In genomic region chr14:69612759-69613145, GRCh38 we compare ENCODE assay signal across 8 cellular contexts. TPM values are rescaled to one million over a fixed set of nuclear protein-coding genes. Genes with fewer than 3 reads are reported as not detected.
DNase-seq lines count a peak whose midpoint lies in the region; ATAC-seq and TF ChIP-seq lines count a peak whose summit lies in the region.

No MANE protein-coding gene starts in this region.

- H3K27ac ChIP-seq in DOHH2 (ENCODE audit: low read depth, low read length) = peak overlapping the region; percentile 92

- DNase-seq in choroid plexus epithelial cell (ENCODE audit: low read depth) (no peak), naive B cell (no peak), ecto neural progenitor cell (ENCODE audit: low spot score) (no peak), GM03348 (ENCODE audit: low spot score) (no peak)

- peaks cover 46% of the 10 kb centered on the region for H3K36me3 ChIP-seq in DOHH2 (ENCODE audit: control insufficient read depth, low read length)
- H3K36me3 ChIP-seq in Loucy (ENCODE audit: insufficient read depth, low read length) = no peaks in the 10 kb centered on the region

- H3K79me2 ChIP-seq in DOHH2 (ENCODE audit: control insufficient read depth, low read length) (peaks cover 46% of the 10 kb centered on the region), Loucy (ENCODE audit: insufficient read depth, low read length) (peaks cover 68% of the 10 kb centered on the region)

- H4K20me1 ChIP-seq in DOHH2 (ENCODE audit: control insufficient read depth, insufficient read depth, low read depth, low read length) (no peaks in the 10 kb centered on the region), Loucy (ENCODE audit: insufficient read depth, low read length, poor library complexity, severe bottlenecking) (peaks cover 31% of the 10 kb centered on the region)

- H3K9me2 ChIP-seq in DOHH2 (replicated peaks; ENCODE audit: control insufficient read depth, low read length) (no peaks in the 10 kb centered on the region), Loucy (replicated peaks; ENCODE audit: low read depth, low read length) (no peaks in the 10 kb centered on the region)

- H3K4me3 Mint-ChIP-seq in naive B cell = peak overlapping the region; percentile 74 to 96 (median 94)

- no peaks in the 10 kb centered on the region for H3K27me3 ChIP-seq in DOHH2 (ENCODE audit: control insufficient read depth, low read length)
- no peaks in the 10 kb centered on the region for H3K27me3 ChIP-seq in Loucy (ENCODE audit: insufficient read depth, low read length, poor library complexity, severe bottlenecking)

- no peak for ATAC-seq in naive B cell (ENCODE audit: low read depth in 2 of 2)
- ATAC-seq in GM18907 (IDR thresholded peaks at IDR 0.05; ENCODE audit: unreplicated experiment) = no peak
- ATAC-seq in GM21619 (IDR thresholded peaks at IDR 0.05; ENCODE audit: unreplicated experiment) = no peak

- H3K4me2 ChIP-seq in DOHH2 (ENCODE audit: low read length) (peak overlapping the region; percentile 94), Loucy (ENCODE audit: low read depth, low read length, poor library complexity, severe bottlenecking) (peak overlapping the region; percentile 95)

- 0 out of 2 replicates have a peak overlapping the region, but pooled peaks have one; percentile 19 for H2AFZ ChIP-seq in Loucy (ENCODE audit: low read length)

- H3F3A ChIP-seq in DOHH2 (ENCODE audit: control insufficient read depth, insufficient read depth) (peaks cover 34% of the 10 kb centered on the region), Loucy (ENCODE audit: low read depth) (no peaks in the 10 kb centered on the region)

- H3K4me1 ChIP-seq in DOHH2 (ENCODE audit: control insufficient read depth, low read length) (peaks cover 70% of the 10 kb centered on the region), Loucy (ENCODE audit: insufficient read depth, low read length, poor library complexity, severe bottlenecking) (peaks cover 68% of the 10 kb centered on the region)

- H3K27ac Mint-ChIP-seq in naive B cell = peak overlapping the region; percentile 96 to 100 (median 98)

- TF ChIP-seq CTCF in DOHH2 (IDR thresholded peaks at IDR 0.05; ENCODE audit: low read depth, low read length, poor library complexity, severe bottlenecking) (peak; percentile 46), Loucy (conservative IDR thresholded peaks at IDR 0.05; ENCODE audit: low read length) (peak; percentile 41), choroid plexus epithelial cell (conservative IDR thresholded peaks at IDR 0.05; ENCODE audit: low read depth, low read length) (peak; percentile 31)

- H3K9me3 Mint-ChIP-seq in naive B cell = no peaks in the 10 kb centered on the region

- no peaks in the 10 kb centered on the region for H3K9me3 ChIP-seq in DOHH2 (ENCODE audit: control insufficient read depth, insufficient read depth, low read length)
- H3K9me3 ChIP-seq in Loucy (ENCODE audit: insufficient read depth, low read depth, low read length) = no peaks in the 10 kb centered on the region

- peaks cover 58 to 73% (median 69%) of the 10 kb centered on the region in 3 donors for H3K4me1 Mint-ChIP-seq in naive B cell

- no peaks in the 10 kb centered on the region for H3K36me3 Mint-ChIP-seq in naive B cell

- peak overlapping the region; percentile 99 for H3K9ac ChIP-seq in Loucy (ENCODE audit: low read depth, low read length, poor library complexity, severe bottlenecking)

- H3K4me3 ChIP-seq in DOHH2 (ENCODE audit: low read length) (peak overlapping the region; percentile 95), Loucy (ENCODE audit: low read length, poor library complexity, severe bottlenecking) (peak overlapping the region; percentile 94), choroid plexus epithelial cell (ENCODE audit: low read depth, low read length) (peak overlapping the region; percentile 71)

- H3K27me3 Mint-ChIP-seq in naive B cell = no peaks in the 10 kb centered on the region

RNA-seq across cellular contexts. Expression of gene SUSD6, which starts 1.4 kb away (rescaled TPM):
- polyA plus RNA-seq in naive B cell (ENCODE audit: low read depth in 6 of 6) = 10 to 100 TPM; 16.1 to 22.8 (median 19.4) TPM

RNA-seq across cellular contexts. Expression of gene CCDC177, which starts 38.1 kb away (rescaled TPM):
- not detected for polyA plus RNA-seq in naive B cell (ENCODE audit: low read depth in 6 of 6)
